8 cellular contexts compared by ENCODE assay signal in the genomic region with DNA sequence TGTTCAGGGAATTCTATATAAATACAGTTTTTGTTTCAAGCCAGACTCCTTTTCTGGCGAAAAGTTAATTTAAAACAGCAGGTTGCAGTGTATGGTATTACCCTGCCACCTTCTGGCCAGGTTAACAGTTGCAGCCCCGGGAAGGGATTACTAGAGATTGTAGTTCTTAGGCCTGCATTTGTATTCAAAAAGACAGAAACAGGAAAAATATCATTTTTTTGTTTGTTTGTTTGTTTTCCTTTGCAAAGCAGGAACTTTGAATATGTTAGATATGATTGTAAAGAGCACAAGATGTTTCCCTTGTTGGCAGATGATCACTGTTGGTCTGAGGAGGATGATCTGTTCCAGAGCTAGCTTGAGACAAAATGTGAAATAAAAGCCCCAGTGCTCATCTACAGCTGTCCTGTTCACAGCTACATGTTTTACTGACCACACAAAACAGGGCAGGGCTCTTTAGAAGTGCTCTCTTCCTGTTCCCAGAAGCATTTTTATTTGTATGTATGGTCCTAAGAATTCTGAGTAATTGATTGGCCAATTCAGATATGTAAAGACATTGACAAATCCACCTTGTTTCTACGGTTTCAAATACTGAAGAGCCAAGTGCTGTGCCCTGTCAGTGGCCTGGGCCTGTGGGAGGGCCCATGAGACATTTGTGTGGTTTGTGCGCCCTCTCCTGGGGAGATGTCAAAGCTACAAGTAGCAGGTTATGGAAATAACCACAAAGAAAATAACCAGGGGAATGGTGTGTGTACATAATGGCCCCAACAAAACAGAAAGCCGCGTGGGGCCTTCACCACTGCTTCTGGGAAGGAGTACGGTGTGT. TPM values are rescaled to one million over a fixed set of nuclear protein-coding genes. Genes with fewer than 3 reads are reported as not detected.
DNase-seq lines count a peak whose midpoint lies in the region; ATAC-seq and TF ChIP-seq lines count a peak whose summit lies in the region.

No MANE protein-coding gene starts in this region.

- ATAC-seq in GM21423 (IDR thresholded peaks at IDR 0.05; ENCODE audit: unreplicated experiment) (peak; percentile 95), Panc1 (peak; percentile 89)
- ATAC-seq in activated T-cell treated with anti-CD3 and anti-CD28 coated beads, Interleukin-2, amount 50 U/mL, for 72 hours (replicated peaks in 1 of 2) = peak; percentile 93 to 96

- CTCF ChIA-PET in Panc1 (lab: Charles Lee) = interaction anchor here (0.7 to 1.5 kb wide), 3 partner anchors 23 to 324 kb away, joined by 3 to 5 read pairs (median 4); no protein-coding TSS in a partner anchor

- H3K4me3 Mint-ChIP-seq in activated T-cell treated with anti-CD3 and anti-CD28 coated beads, Interleukin-2, amount 50 U/mL, for 72 hours = no peak overlapping the region
- H3K4me3 Mint-ChIP-seq in nephron progenitor cell = no peak overlapping the region
- no peak overlapping the region for H3K4me3 Mint-ChIP-seq in stimulated activated naive CD8-positive, alpha-beta T cell treated with anti-CD3 and anti-CD28 coated beads, Interleukin-15, Interleukin-2, amounts not matched to agents 100 ng/mL and 50 ng/mL, for 24 hours

- no peaks in the 10 kb centered on the region for H3K9me3 Mint-ChIP-seq in activated T-cell treated with anti-CD3 and anti-CD28 coated beads, Interleukin-2, amount 50 U/mL, for 72 hours
- H3K9me3 Mint-ChIP-seq in nephron progenitor cell = no peaks in the 10 kb centered on the region
- H3K9me3 Mint-ChIP-seq in stimulated activated naive CD8-positive, alpha-beta T cell treated with anti-CD3 and anti-CD28 coated beads, Interleukin-15, Interleukin-2, amounts not matched to agents 100 ng/mL and 50 ng/mL, for 24 hours = no peaks in the 10 kb centered on the region

- H3K4me3 ChIP-seq in Panc1 (ENCODE audit: low read depth in 2 of 2, low read length in 2 of 2) (no peak overlapping the region), fibroblast of lung (replicated peaks in 1 of 4; ENCODE audit: control extremely low read depth in 1 of 4, insufficient read depth in 1 of 4, low read depth in 3 of 4, low read length in 4 of 4) (no peak overlapping the region)

- peak; percentile 77 for TF ChIP-seq CTCF in Panc1 (IDR thresholded peaks at IDR 0.05)
- TF ChIP-seq CTCF in fibroblast of lung (conservative IDR thresholded peaks at IDR 0.05 in 1 of 2, IDR thresholded peaks at IDR 0.05 in 1 of 2; ENCODE audit: low read depth in 1 of 2, low read length in 2 of 2) = peak; percentile 84 to 87
- TF ChIP-seq CTCF in nephron progenitor cell (IDR thresholded peaks at IDR 0.05) = peak; percentile 82

- H3K27ac ChIP-seq in Panc1 (ENCODE audit: low read length) (peak overlapping the region; percentile 66), fibroblast of lung (ENCODE audit: insufficient read depth, low read length) (peak overlapping the region; percentile 27)

- no peak overlapping the region for H2AFZ ChIP-seq in fibroblast of lung (ENCODE audit: low read length)

- H3K36me3 Mint-ChIP-seq in activated T-cell treated with anti-CD3 and anti-CD28 coated beads, Interleukin-2, amount 50 U/mL, for 72 hours (ENCODE audit: insufficient read depth in 2 of 2) = no peaks in the 10 kb centered on the region
- peaks cover 45% of the 10 kb centered on the region for H3K36me3 Mint-ChIP-seq in nephron progenitor cell (ENCODE audit: low read depth)
- H3K36me3 Mint-ChIP-seq in stimulated activated naive CD8-positive, alpha-beta T cell treated with anti-CD3 and anti-CD28 coated beads, Interleukin-15, Interleukin-2, amounts not matched to agents 100 ng/mL and 50 ng/mL, for 24 hours (ENCODE audit: low read depth) = no peaks in the 10 kb centered on the region

- peaks cover 10% of the 10 kb centered on the region for H3K4me1 Mint-ChIP-seq in activated T-cell treated with anti-CD3 and anti-CD28 coated beads, Interleukin-2, amount 50 U/mL, for 72 hours (ENCODE audit: low read depth)
- H3K4me1 Mint-ChIP-seq in nephron progenitor cell = peaks cover 29% of the 10 kb centered on the region
- H3K4me1 Mint-ChIP-seq in stimulated activated naive CD8-positive, alpha-beta T cell treated with anti-CD3 and anti-CD28 coated beads, Interleukin-15, Interleukin-2, amounts not matched to agents 100 ng/mL and 50 ng/mL, for 24 hours (ENCODE audit: low read depth) = peaks cover 6% of the 10 kb centered on the region

- intact Hi-C loops in Panc1 (cut with micrococcal nuclease; ENCODE audit: unreplicated experiment) = loop anchor here (1.0 to 5.0 kb wide), 2 partner anchors 189 to 325 kb away; no protein-coding TSS in a partner anchor

- no peaks in the 10 kb centered on the region for H3K27me3 Mint-ChIP-seq in activated T-cell treated with anti-CD3 and anti-CD28 coated beads, Interleukin-2, amount 50 U/mL, for 72 hours (ENCODE audit: low read depth)
- no peaks in the 10 kb centered on the region for H3K27me3 Mint-ChIP-seq in nephron progenitor cell (ENCODE audit: low read depth, poor library complexity)
- no peaks in the 10 kb centered on the region for H3K27me3 Mint-ChIP-seq in stimulated activated naive CD8-positive, alpha-beta T cell treated with anti-CD3 and anti-CD28 coated beads, Interleukin-15, Interleukin-2, amounts not matched to agents 100 ng/mL and 50 ng/mL, for 24 hours

- peak overlapping the region; percentile 76 for H3K27ac Mint-ChIP-seq in activated T-cell treated with anti-CD3 and anti-CD28 coated beads, Interleukin-2, amount 50 U/mL, for 72 hours
- peak overlapping the region; percentile 63 for H3K27ac Mint-ChIP-seq in nephron progenitor cell
- H3K27ac Mint-ChIP-seq in stimulated activated naive CD8-positive, alpha-beta T cell treated with anti-CD3 and anti-CD28 coated beads, Interleukin-15, Interleukin-2, amounts not matched to agents 100 ng/mL and 50 ng/mL, for 24 hours = peak overlapping the region; percentile 51

- POLR2A ChIA-PET in Panc1 (lab: Charles Lee) = interaction anchor here (0.5 kb wide), 1 partner anchor 149 kb away, joined by 3 read pairs; no protein-coding TSS in a partner anchor

- H3K27me3 ChIP-seq in Panc1 (ENCODE audit: control insufficient read depth, insufficient read depth, low read length) (no peaks in the 10 kb centered on the region), fibroblast of lung (ENCODE audit: control insufficient read depth, insufficient read depth, low read length) (no peaks in the 10 kb centered on the region)

- in situ Hi-C loops in Panc1 (cut with HindIII; ENCODE audit: low pct_unique_long_range_greater_than_20kb, low sequenced_read_pairs) = no loop called here

- H3K9ac ChIP-seq in fibroblast of lung (ENCODE audit: insufficient read depth, low read length) = no peak overlapping the region

- H3K36me3 ChIP-seq in Panc1 (ENCODE audit: control insufficient read depth, insufficient read depth, low read length) (peaks cover 16% of the 10 kb centered on the region), fibroblast of lung (ENCODE audit: control insufficient read depth, insufficient read depth, low read length) (peaks cover 10% of the 10 kb centered on the region)

- DNase-seq in DMS153 treated with DMSO at 0.1 percent for 48 hours (lab: John Stamatoyannopoulos, UW; ENCODE audit: unreplicated experiment) (peak; percentile 76), HT1080 (ENCODE audit: low read depth) (peak; percentile 66), Panc1 (ENCODE audit: low read depth, low spot score) (no peak), fibroblast of lung (ENCODE audit: low read depth in 2 of 2) (peak; percentile 65 to 80), nephron progenitor cell (peak; percentile 87)
- peak; percentile 82 to 83 for DNase-seq in activated T-cell treated with anti-CD3 and anti-CD28 coated beads, Interleukin-2, amount 50 U/mL, for 72 hours

- H4K20me1 ChIP-seq in fibroblast of lung (ENCODE audit: control insufficient read depth, extremely low read depth, insufficient read depth, low read length) = no peaks in the 10 kb centered on the region

- peak overlapping the region; percentile 2 for H3K4me2 ChIP-seq in fibroblast of lung (ENCODE audit: extremely low read depth, insufficient read depth, low read length)

- H3K4me1 ChIP-seq in Panc1 (ENCODE audit: control insufficient read depth, insufficient read depth, low read length) = peaks cover 12% of the 10 kb centered on the region
- peaks cover 15% of the 10 kb centered on the region for H3K4me1 ChIP-seq in fibroblast of lung (ENCODE audit: control insufficient read depth, extremely low read depth, insufficient read depth, low read length)

- H3K9me3 ChIP-seq in Panc1 (ENCODE audit: control insufficient read depth, insufficient read depth, low read depth, low read length) (no peaks in the 10 kb centered on the region), fibroblast of lung (ENCODE audit: control insufficient read depth, insufficient read depth, low read depth, low read length) (no peaks in the 10 kb centered on the region)

- H3K79me2 ChIP-seq in fibroblast of lung (ENCODE audit: control insufficient read depth, insufficient read depth, low read length) = no peaks in the 10 kb centered on the region

- BruUV-seq in Panc1 (replicated peaks; lab: Mats Ljungman, UMichigan) = no TSS peak

RNA-seq across cellular contexts. Expression of gene CLDN22, which starts 57.9 kb away (rescaled TPM):
- total RNA-seq in HT1080 (2014; rRNA removed; shearing (Covaris generic)) = not detected in 2 replicates
- polyA plus RNA-seq in HT1080 (2015; cell fraction: cytosol; rRNA removed) = not detected in 2 replicates
- not detected in 2 replicates for polyA plus RNA-seq in HT1080 (2015; cell fraction: nucleus; rRNA removed)
- total RNA-seq in Panc1 (2021; ENCODE audit: unreplicated experiment) (not detected), fibroblast of lung (under 0.01 TPM in 1 of 2 replicates, not detected in the other)
- polyA plus RNA-seq in Panc1 (2012; ENCODE audit: insufficient read length) = not detected
- not detected for total RNA-seq in activated T-cell treated with anti-CD3 and anti-CD28 coated beads, Interleukin-2, amount 50 U/mL, for 72 hours
- not detected in 2 replicates for polyA plus RNA-seq in fibroblast of lung
- polyA plus RNA-seq in fibroblast of lung (2012) = 0.05 TPM in 1 of 2 replicates, not detected in the other
- polyA minus RNA-seq in fibroblast of lung (ENCODE audit: low replicate concordance) = not detected in 2 replicates
